ENCODE assay signal across 1 cellular context in the genomic region with DNA sequence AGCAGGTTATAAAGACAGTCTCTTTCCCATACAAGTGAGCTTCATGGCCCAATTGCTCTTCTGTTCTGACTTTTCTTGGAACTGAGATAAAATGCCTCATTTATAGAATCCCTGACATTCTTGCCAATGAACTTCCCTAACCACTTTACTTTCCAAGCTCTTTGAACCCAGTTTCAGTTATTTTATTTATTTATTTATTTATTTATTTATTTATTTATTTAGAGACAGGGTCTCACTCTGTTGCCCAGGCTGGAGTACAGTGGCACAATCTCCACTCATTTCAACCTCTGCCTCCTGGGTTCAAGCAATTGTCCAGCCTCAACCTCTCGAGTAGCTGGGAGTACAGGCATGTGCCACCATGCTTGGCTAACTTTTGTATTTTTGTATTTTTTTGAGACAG.
TF ChIP-seq lines count a peak whose summit lies in the region.

No MANE protein-coding gene starts in this region.

TF ChIP-seq in HEK293, 187 proteins besides CTCF, POLR2A, EP300 and RAD21 (continued from another document):
- TF ChIP-seq, protein P1, sequence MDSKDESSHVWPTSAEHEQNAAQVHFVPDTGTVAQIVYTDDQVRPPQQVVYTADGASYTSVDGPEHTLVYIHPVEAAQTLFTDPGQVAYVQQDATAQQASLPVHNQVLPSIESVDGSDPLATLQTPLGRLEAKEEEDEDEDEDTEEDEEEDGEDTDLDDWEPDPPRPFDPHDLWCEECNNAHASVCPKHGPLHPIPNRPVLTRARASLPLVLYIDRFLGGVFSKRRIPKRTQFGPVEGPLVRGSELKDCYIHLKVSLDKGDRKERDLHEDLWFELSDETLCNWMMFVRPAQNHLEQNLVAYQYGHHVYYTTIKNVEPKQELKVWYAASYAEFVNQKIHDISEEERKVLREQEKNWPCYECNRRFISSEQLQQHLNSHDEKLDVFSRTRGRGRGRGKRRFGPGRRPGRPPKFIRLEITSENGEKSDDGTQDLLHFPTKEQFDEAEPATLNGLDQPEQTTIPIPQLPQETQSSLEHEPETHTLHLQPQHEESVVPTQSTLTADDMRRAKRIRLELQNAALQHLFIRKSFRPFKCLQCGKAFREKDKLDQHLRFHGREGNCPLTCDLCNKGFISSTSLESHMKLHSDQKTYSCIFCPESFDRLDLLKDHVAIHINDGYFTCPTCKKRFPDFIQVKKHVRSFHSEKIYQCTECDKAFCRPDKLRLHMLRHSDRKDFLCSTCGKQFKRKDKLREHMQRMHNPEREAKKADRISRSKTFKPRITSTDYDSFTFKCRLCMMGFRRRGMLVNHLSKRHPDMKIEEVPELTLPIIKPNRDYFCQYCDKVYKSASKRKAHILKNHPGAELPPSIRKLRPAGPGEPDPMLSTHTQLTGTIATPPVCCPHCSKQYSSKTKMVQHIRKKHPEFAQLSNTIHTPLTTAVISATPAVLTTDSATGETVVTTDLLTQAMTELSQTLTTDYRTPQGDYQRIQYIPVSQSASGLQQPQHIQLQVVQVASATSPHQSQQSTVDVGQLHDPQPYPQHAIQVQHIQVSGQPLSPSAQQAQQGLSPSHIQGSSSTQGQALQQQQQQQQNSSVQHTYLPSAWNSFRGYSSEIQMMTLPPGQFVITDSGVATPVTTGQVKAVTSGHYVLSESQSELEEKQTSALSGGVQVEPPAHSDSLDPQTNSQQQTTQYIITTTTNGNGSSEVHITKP (tag by site-specific recombination; IDR thresholded peaks at IDR 0.05): no peak
- TF ChIP-seq ZNF140 (tag by site-specific recombination; IDR thresholded peaks at IDR 0.05) (peak; percentile 53; the same call in 1 of the 2 replicates), GFI1B (tag by site-specific recombination; IDR thresholded peaks at IDR 0.05) (0 out of 2 replicates have a peak, but pooled peaks have one; percentile 23), ZNF266 (tag by site-specific recombination; IDR thresholded peaks at IDR 0.05; ENCODE audit: low read depth) (0 out of 2 replicates have a peak, but pooled peaks have one; percentile 17)
- TF ChIP-seq, protein P2, sequence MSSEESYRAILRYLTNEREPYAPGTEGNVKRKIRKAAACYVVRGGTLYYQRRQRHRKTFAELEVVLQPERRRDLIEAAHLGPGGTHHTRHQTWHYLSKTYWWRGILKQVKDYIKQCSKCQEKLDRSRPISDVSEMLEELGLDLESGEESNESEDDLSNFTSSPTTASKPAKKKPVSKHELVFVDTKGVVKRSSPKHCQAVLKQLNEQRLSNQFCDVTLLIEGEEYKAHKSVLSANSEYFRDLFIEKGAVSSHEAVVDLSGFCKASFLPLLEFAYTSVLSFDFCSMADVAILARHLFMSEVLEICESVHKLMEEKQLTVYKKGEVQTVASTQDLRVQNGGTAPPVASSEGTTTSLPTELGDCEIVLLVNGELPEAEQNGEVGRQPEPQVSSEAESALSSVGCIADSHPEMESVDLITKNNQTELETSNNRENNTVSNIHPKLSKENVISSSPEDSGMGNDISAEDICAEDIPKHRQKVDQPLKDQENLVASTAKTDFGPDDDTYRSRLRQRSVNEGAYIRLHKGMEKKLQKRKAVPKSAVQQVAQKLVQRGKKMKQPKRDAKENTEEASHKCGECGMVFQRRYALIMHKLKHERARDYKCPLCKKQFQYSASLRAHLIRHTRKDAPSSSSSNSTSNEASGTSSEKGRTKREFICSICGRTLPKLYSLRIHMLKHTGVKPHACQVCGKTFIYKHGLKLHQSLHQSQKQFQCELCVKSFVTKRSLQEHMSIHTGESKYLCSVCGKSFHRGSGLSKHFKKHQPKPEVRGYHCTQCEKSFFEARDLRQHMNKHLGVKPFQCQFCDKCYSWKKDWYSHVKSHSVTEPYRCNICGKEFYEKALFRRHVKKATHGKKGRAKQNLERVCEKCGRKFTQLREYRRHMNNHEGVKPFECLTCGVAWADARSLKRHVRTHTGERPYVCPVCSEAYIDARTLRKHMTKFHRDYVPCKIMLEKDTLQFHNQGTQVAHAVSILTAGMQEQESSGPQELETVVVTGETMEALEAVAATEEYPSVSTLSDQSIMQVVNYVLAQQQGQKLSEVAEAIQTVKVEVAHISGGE (tag by site-specific recombination; conservative IDR thresholded peaks at IDR 0.05; ENCODE audit: low read depth): peak; percentile 51; the same call in 1 of the 2 replicates
